2 cellular contexts compared by ENCODE assay signal in genomic region chr7:6344278-6344677, GRCh38.
TF ChIP-seq lines count a peak whose summit lies in the region.

No MANE protein-coding gene starts in this region.

TF ChIP-seq in HepG2, 621 proteins besides CTCF, POLR2A, EP300 and RAD21:
- no peak for TF ChIP-seq NR2F1 (CRISPR knock-in tag; IDR thresholded peaks at IDR 0.05)
- no peak for TF ChIP-seq ZFYVE20 (CRISPR knock-in tag; IDR thresholded peaks at IDR 0.05; ENCODE audit: borderline replicate concordance, low read depth)
- TF ChIP-seq ZNF121 (CRISPR knock-in tag; IDR thresholded peaks at IDR 0.05) = peak; percentile 62; the same call in 1 of the 2 replicates

TF ChIP-seq in K562, 482 proteins besides CTCF, POLR2A, EP300 and RAD21:
- TF ChIP-seq, protein P1, sequence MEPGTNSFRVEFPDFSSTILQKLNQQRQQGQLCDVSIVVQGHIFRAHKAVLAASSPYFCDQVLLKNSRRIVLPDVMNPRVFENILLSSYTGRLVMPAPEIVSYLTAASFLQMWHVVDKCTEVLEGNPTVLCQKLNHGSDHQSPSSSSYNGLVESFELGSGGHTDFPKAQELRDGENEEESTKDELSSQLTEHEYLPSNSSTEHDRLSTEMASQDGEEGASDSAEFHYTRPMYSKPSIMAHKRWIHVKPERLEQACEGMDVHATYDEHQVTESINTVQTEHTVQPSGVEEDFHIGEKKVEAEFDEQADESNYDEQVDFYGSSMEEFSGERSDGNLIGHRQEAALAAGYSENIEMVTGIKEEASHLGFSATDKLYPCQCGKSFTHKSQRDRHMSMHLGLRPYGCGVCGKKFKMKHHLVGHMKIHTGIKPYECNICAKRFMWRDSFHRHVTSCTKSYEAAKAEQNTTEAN (CRISPR knock-in tag; IDR thresholded peaks at IDR 0.05) = no peak
- TF ChIP-seq ZNF121 (CRISPR knock-in tag; conservative IDR thresholded peaks at IDR 0.05) = peak; percentile 47
